Comparison of ENCODE assay signal across 8 cellular contexts in genomic region chr4:49096627-49097026, GRCh38.
DNase-seq lines count a peak whose midpoint lies in the region; ATAC-seq and TF ChIP-seq lines count a peak whose summit lies in the region.
"Not testable (repeated sequence)": the region's sequence is repeated elsewhere in the genome, so short reads cannot be mapped to it uniquely, and the experiment has no call there.

No MANE protein-coding gene starts in this region.

- H3K4me1 ChIP-seq in psoas muscle: not testable (repeated sequence)

- H3K9me3 Mint-ChIP-seq in activated T-cell treated with anti-CD3 and anti-CD28 coated beads, Interleukin-2, amount 50 U/mL, for 4 hours: peaks cover 63% of the 10 kb centered on the region

- H3K36me3 ChIP-seq in psoas muscle (ENCODE audit: insufficient read depth in 1 of 2, low read depth in 1 of 2): not testable (repeated sequence)

- H3K4me1 Mint-ChIP-seq in activated T-cell treated with anti-CD3 and anti-CD28 coated beads, Interleukin-2, amount 50 U/mL, for 4 hours (ENCODE audit: low read depth): not testable (repeated sequence)

- not testable (repeated sequence) for H3K27me3 ChIP-seq in psoas muscle (ENCODE audit: insufficient read depth in 3 of 3, low read length in 2 of 3)

- not testable (repeated sequence) for H3K4me3 ChIP-seq in psoas muscle

- H3K4me3 Mint-ChIP-seq in activated T-cell treated with anti-CD3 and anti-CD28 coated beads, Interleukin-2, amount 50 U/mL, for 4 hours: not testable (repeated sequence)

- intact Hi-C loops in left ventricle myocardium superior (cut with micrococcal nuclease); psoas muscle (cut with DNase I): not testable (repeated sequence)

- peak; percentile 29 for ATAC-seq in GM18505 (IDR thresholded peaks at IDR 0.05; ENCODE audit: unreplicated experiment)
- ATAC-seq in GM19395 (IDR thresholded peaks at IDR 0.05; ENCODE audit: unreplicated experiment): peak; percentile 45
- ATAC-seq in GM21737 (IDR thresholded peaks at IDR 0.05; ENCODE audit: unreplicated experiment): peak; percentile 33
- ATAC-seq in HG02973 (IDR thresholded peaks at IDR 0.05; ENCODE audit: unreplicated experiment): peak; percentile 30
- ATAC-seq in HG03457 (IDR thresholded peaks at IDR 0.05; ENCODE audit: unreplicated experiment): peak; percentile 37
- ATAC-seq in activated T-cell treated with anti-CD3 and anti-CD28 coated beads, Interleukin-2, amount 50 U/mL, for 4 hours: peak; percentile 36 to 41
- ATAC-seq in left ventricle myocardium superior: peak; percentile 56
- peak; percentile 60 to 68 (median 62) for ATAC-seq in psoas muscle

- not testable (repeated sequence) for TF ChIP-seq CTCF in psoas muscle (IDR thresholded peaks at IDR 0.05)

- not testable (repeated sequence) for H3K27ac ChIP-seq in psoas muscle

- H3K9me3 ChIP-seq in psoas muscle: peaks cover 16% of the 10 kb centered on the region

- not testable (repeated sequence) for H3K27me3 Mint-ChIP-seq in activated T-cell treated with anti-CD3 and anti-CD28 coated beads, Interleukin-2, amount 50 U/mL, for 4 hours (ENCODE audit: low read depth)

- WGBS in psoas muscle, 3 donors: 48 to 70% (median 63%) methylated on average over 8 of the region's 8 CpGs

- peaks cover 16% of the 10 kb centered on the region for H3K36me3 Mint-ChIP-seq in activated T-cell treated with anti-CD3 and anti-CD28 coated beads, Interleukin-2, amount 50 U/mL, for 4 hours (ENCODE audit: insufficient read depth)

- TF ChIP-seq POLR2A in GM18505 (IDR thresholded peaks at IDR 0.05; ENCODE audit: borderline replicate concordance, extremely low read depth, insufficient read depth, insufficient read length): not testable (repeated sequence)

- DNase-seq in activated T-cell treated with anti-CD3 and anti-CD28 coated beads, Interleukin-2, amount 50 U/mL, for 4 hours; left ventricle myocardium superior; psoas muscle: not testable (repeated sequence)
